8 cellular contexts compared by ENCODE assay signal in the genomic region with DNA sequence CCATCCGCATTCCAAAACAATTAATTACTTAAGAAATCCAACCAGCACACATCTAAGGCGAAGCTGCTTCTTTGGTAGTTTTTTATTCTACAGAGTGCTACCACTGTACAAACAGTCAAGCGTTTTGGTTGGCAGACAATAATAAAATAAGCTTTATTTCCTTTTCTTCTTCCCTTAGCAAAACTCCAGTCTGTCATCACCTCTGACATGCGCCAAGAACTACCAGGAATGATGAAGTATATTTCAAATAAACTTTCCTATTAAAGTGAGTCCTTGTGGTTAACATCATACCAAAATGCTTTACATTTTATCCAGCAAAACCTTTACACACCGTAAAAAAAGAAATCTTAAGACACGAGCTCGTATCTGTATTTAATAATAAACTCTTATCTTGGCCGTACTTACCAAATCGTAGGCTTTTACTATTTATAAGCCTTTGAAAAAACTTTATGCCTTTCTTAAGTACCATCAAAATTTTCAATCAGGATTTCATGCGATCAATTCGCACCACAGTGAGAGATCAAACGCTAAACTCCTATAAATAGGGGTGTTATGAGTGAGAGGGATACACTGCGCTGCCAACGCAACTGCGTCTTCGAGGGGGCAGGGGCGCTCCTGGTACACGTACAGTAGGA. TPM values are rescaled to one million over a fixed set of nuclear protein-coding genes. Genes with fewer than 3 reads are reported as not detected.
DNase-seq lines count a peak whose midpoint lies in the region; TF ChIP-seq lines count a peak whose summit lies in the region.

No MANE protein-coding gene starts in this region.

- no peaks in the 10 kb centered on the region for H3K27me3 ChIP-seq in HUES48 (ENCODE audit: control insufficient read depth, insufficient read depth, low read length)
- no peaks in the 10 kb centered on the region for H3K27me3 ChIP-seq in kidney epithelial cell (ENCODE audit: control insufficient read depth, insufficient read depth, low read length)

- TF ChIP-seq CTCF in astrocyte of the cerebellum (IDR thresholded peaks at IDR 0.05; ENCODE audit: low read depth, low read length, missing control alignments) (peak; percentile 1), kidney epithelial cell (IDR thresholded peaks at IDR 0.05; ENCODE audit: insufficient read depth, low read length, poor library complexity, severe bottlenecking) (no peak)

- H3K4me1 Mint-ChIP-seq in stimulated activated naive CD8-positive, alpha-beta T cell treated with anti-CD3 and anti-CD28 coated beads, Interleukin-15, Interleukin-2, amounts not matched to agents 100 ng/mL and 50 ng/mL, for 24 hours (ENCODE audit: low read depth), result peaks cover 66% of the 10 kb centered on the region

- peaks cover 17% of the 10 kb centered on the region for H3K36me3 Mint-ChIP-seq in stimulated activated naive CD8-positive, alpha-beta T cell treated with anti-CD3 and anti-CD28 coated beads, Interleukin-15, Interleukin-2, amounts not matched to agents 100 ng/mL and 50 ng/mL, for 24 hours (ENCODE audit: low read depth)

- peak overlapping the region; percentile 52 for H3K27ac ChIP-seq in HUES48 (ENCODE audit: low read depth, low read length)

- in situ Hi-C loops in astrocyte of the cerebellum (cut with HindIII; ENCODE audit: low sequenced_read_pairs), result loop anchor here (5.0 kb wide), 1 partner anchor 91 kb away; no protein-coding TSS in a partner anchor

- H3K9me3 Mint-ChIP-seq in stimulated activated naive CD8-positive, alpha-beta T cell treated with anti-CD3 and anti-CD28 coated beads, Interleukin-15, Interleukin-2, amounts not matched to agents 100 ng/mL and 50 ng/mL, for 24 hours, result no peaks in the 10 kb centered on the region

- H3K27me3 Mint-ChIP-seq in stimulated activated naive CD8-positive, alpha-beta T cell treated with anti-CD3 and anti-CD28 coated beads, Interleukin-15, Interleukin-2, amounts not matched to agents 100 ng/mL and 50 ng/mL, for 24 hours, result no peaks in the 10 kb centered on the region

- peak overlapping the region; percentile 99 for H3K4me3 Mint-ChIP-seq in stimulated activated naive CD8-positive, alpha-beta T cell treated with anti-CD3 and anti-CD28 coated beads, Interleukin-15, Interleukin-2, amounts not matched to agents 100 ng/mL and 50 ng/mL, for 24 hours

- H3K27ac Mint-ChIP-seq in stimulated activated naive CD8-positive, alpha-beta T cell treated with anti-CD3 and anti-CD28 coated beads, Interleukin-15, Interleukin-2, amounts not matched to agents 100 ng/mL and 50 ng/mL, for 24 hours, result peak overlapping the region; percentile 93

- peaks cover 14% of the 10 kb centered on the region for H3K4me1 ChIP-seq in ES-I3 (ENCODE audit: insufficient read depth, low read length)
- H3K4me1 ChIP-seq in HUES48 (ENCODE audit: control insufficient read depth, insufficient read depth, low read length), result peaks cover 21% of the 10 kb centered on the region

- H3K9ac ChIP-seq in ES-I3 (ENCODE audit: low read depth, low read length), result peak overlapping the region; percentile 90
- H3K9ac ChIP-seq in HUES48 (ENCODE audit: low read depth, low read length), result peak overlapping the region; percentile 98

- DNase-seq in astrocyte of the cerebellum (ENCODE audit: low read depth) (no peak), kidney epithelial cell (ENCODE audit: low read depth) (no peak), NCI-H510A (lab: John Stamatoyannopoulos, UW) (no peak), COLO668 (lab: John Stamatoyannopoulos, UW; ENCODE audit: unreplicated experiment) (no peak)
- DNase-seq in stimulated activated naive CD4-positive, alpha-beta T cell treated with Interleukin-2 at 50 U/mL for 16 hours (lab: John Stamatoyannopoulos, UW), result no peak

- H3K9me3 ChIP-seq in ES-I3 (ENCODE audit: control insufficient read depth, insufficient read depth, low read length) (no peaks in the 10 kb centered on the region), HUES48 (ENCODE audit: control insufficient read depth, insufficient read depth, low read length) (no peaks in the 10 kb centered on the region)

- no peaks in the 10 kb centered on the region for H3K36me3 ChIP-seq in ES-I3 (ENCODE audit: insufficient read depth, low read length)
- H3K36me3 ChIP-seq in HUES48 (ENCODE audit: control insufficient read depth, insufficient read depth, low read length), result peaks cover 7% of the 10 kb centered on the region; the same call in 1 of the 2 replicates
- no peaks in the 10 kb centered on the region for H3K36me3 ChIP-seq in kidney epithelial cell (ENCODE audit: control insufficient read depth, insufficient read depth, low read length)

- H3K4me3 ChIP-seq in HUES48 (ENCODE audit: low read depth, low read length) (peak overlapping the region; percentile 94), astrocyte of the cerebellum (ENCODE audit: low read depth, low read length) (peak overlapping the region; percentile 76), kidney epithelial cell (ENCODE audit: low read depth, low read length) (peak overlapping the region; percentile 92)

RNA-seq across cellular contexts. Expression of gene ATL2, which starts 1.2 kb away (rescaled TPM):
- 60.0 and 65.8 TPM in 2 replicates for total RNA-seq in kidney epithelial cell
